ENCODE assay signal across 17 cellular contexts in the genomic region with DNA sequence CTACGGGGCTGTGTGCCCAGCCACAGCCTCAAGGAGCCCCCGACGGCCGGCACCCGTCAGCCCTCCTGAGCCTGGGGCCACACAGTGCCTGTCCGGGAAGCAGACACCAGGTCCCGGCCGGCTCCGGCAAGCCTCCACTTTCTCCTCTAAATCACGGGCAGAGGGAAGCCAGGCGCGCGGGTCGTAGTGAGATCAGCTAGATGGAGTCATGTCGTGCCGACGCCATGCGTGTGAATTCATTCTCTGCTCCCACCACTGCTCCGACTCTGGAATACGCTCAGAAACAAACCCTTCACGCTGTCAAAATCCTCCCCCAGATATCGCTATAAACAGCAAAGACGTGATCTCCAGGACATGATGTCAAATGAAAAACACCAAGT.
DNase-seq lines count a peak whose midpoint lies in the region; ATAC-seq, FAIRE-seq and TF ChIP-seq lines count a peak whose summit lies in the region.
"Had no signal": no experiment of that assay in that cellular context is flagged by ENCODE, and none has a peak within 500 bp of the region (broad histone marks: within the 10 kb centered on the region; RNA-seq: fewer than 3 reads in every experiment).

No MANE protein-coding gene starts in this region.

- no peaks in the 10 kb centered on the region for H3K27me3 Mint-ChIP-seq in activated T-cell treated with anti-CD3 and anti-CD28 coated beads, Interleukin-2, amount 50 U/mL, for 24 hours
- H3K27me3 Mint-ChIP-seq in Caco-2 (ENCODE audit: insufficient read depth, unreplicated experiment) (no peaks in the 10 kb centered on the region), chondrocyte (ENCODE audit: low read depth) (no peaks in the 10 kb centered on the region)
- H3K27me3 Mint-ChIP-seq: CD4-positive, alpha-beta T cell had no signal

- H3K4me1 ChIP-seq in Caco-2 (no peaks in the 10 kb centered on the region), kidney (ENCODE audit: control insufficient read depth in 1 of 2, insufficient read depth in 1 of 2, low read depth in 1 of 2, low read length in 2 of 2) (no peaks in the 10 kb centered on the region)

- H3K9ac ChIP-seq in kidney (ENCODE audit: low read length in 2 of 2) = no peak overlapping the region
- H3K9ac ChIP-seq: BLaER1 treated with 17β-estradiol and CSF1 and Interleukin-3, amounts not matched to agents 10 nM and 100 nM had no signal

- POLR2A ChIA-PET in Caco-2 (lab: Charles Lee) = no interaction called here

- no peak for ATAC-seq in GM21423 (IDR thresholded peaks at IDR 0.05; ENCODE audit: unreplicated experiment)
- ATAC-seq: GM23338 had no signal

- H3K36me3 ChIP-seq in Caco-2 (ENCODE audit: control insufficient read depth, insufficient read depth, low read length) (no peaks in the 10 kb centered on the region; the same call in 1 of the 2 replicates), kidney (ENCODE audit: control insufficient read depth in 1 of 2, insufficient read depth in 2 of 2, low read length in 2 of 2) (no peaks in the 10 kb centered on the region)
- H3K36me3 ChIP-seq: BLaER1 treated with 17β-estradiol and CSF1 and Interleukin-3, amounts not matched to agents 10 nM and 100 nM had no signal

- no peaks in the 10 kb centered on the region for H3K27me3 ChIP-seq in Caco-2 (replicated peaks; ENCODE audit: control insufficient read depth, insufficient read depth, low read length)

- H3K27ac ChIP-seq in kidney (ENCODE audit: low read depth in 2 of 2, low read length in 2 of 2) = no peak overlapping the region
- H3K27ac ChIP-seq: BLaER1 treated with 17β-estradiol and CSF1 and Interleukin-3, amounts not matched to agents 10 nM and 100 nM had no signal

- CTCF ChIA-PET in Caco-2 (lab: Charles Lee) = no interaction called here

- intact Hi-C loops in Caco-2 (cut with micrococcal nuclease; ENCODE audit: unreplicated experiment) (loop anchor here (10.0 kb wide), 1 partner anchor 308 kb away; no protein-coding TSS in a partner anchor), kidney (cut with DNase I) (loop anchor here (10.0 kb wide), 1 partner anchor 308 kb away; no protein-coding TSS in a partner anchor), posterior vena cava (cut with DNase I) (loop anchor here in 1 of 2 donors (10.0 kb wide), 1 partner anchor 298 kb away; no protein-coding TSS in a partner anchor)

- peaks cover 11% of the 10 kb centered on the region for H3K36me3 Mint-ChIP-seq in activated T-cell treated with anti-CD3 and anti-CD28 coated beads, Interleukin-2, amount 50 U/mL, for 24 hours (ENCODE audit: low read depth)
- peaks cover 6% of the 10 kb centered on the region for H3K36me3 Mint-ChIP-seq in Caco-2 (ENCODE audit: insufficient read depth, unreplicated experiment)
- no peaks in the 10 kb centered on the region for H3K36me3 Mint-ChIP-seq in chondrocyte (ENCODE audit: low read depth)

- no TSS peak for BruUV-seq in Caco-2 (replicated peaks; lab: Mats Ljungman, UMichigan)

- H3K4me3 Mint-ChIP-seq in activated T-cell treated with anti-CD3 and anti-CD28 coated beads, Interleukin-2, amount 50 U/mL, for 24 hours = no peak overlapping the region
- H3K4me3 Mint-ChIP-seq in Caco-2 (ENCODE audit: unreplicated experiment) (no peak overlapping the region), chondrocyte (ENCODE audit: unreplicated experiment) (no peak overlapping the region)
- H3K4me3 Mint-ChIP-seq: CD4-positive, alpha-beta T cell; GM23338; H9 had no signal

- no peaks in the 10 kb centered on the region for H3K9me3 Mint-ChIP-seq in activated T-cell treated with anti-CD3 and anti-CD28 coated beads, Interleukin-2, amount 50 U/mL, for 24 hours
- H3K9me3 Mint-ChIP-seq in Caco-2 (ENCODE audit: unreplicated experiment) = no peaks in the 10 kb centered on the region
- no peaks in the 10 kb centered on the region for H3K9me3 Mint-ChIP-seq in chondrocyte (ENCODE audit: low read depth)
- H3K9me3 Mint-ChIP-seq: CD4-positive, alpha-beta T cell; H9 had no signal

- DNase-seq in activated T-cell treated with anti-CD3 and anti-CD28 coated beads, Interleukin-2, amount 50 U/mL, for 1 hour = peak; percentile 9
- no peak for DNase-seq in activated T-cell treated with anti-CD3 and anti-CD28 coated beads, Interleukin-2, amount 50 U/mL, for 24 hours
- no peak for DNase-seq in Caco-2
- peak; percentile 52 for DNase-seq in kidney
- DNase-seq in posterior vena cava (ENCODE audit: low spot score) = peak; percentile 78
- DNase-seq in DMS153 treated with DMSO at 0.1 percent for 48 hours (lab: John Stamatoyannopoulos, UW; ENCODE audit: unreplicated experiment) = no peak
- DNase-seq in chondrocyte (ENCODE audit: low spot score) = no peak
- DNase-seq: ACHN; CD4-positive, alpha-beta T cell; DMS79 treated with DMSO at 0.1 percent for 48 hours; EL; H9 had no signal

- TF ChIP-seq CTCF in Caco-2 (IDR thresholded peaks at IDR 0.05; ENCODE audit: insufficient read depth in 1 of 2, low read depth in 1 of 2, low read length in 1 of 2, severe bottlenecking in 1 of 2, unreplicated experiment in 1 of 2) = no peak
- no peak for TF ChIP-seq CTCF in kidney (IDR thresholded peaks at IDR 0.05; ENCODE audit: borderline replicate concordance, extremely low read depth, insufficient read depth)
- TF ChIP-seq CTCF in chondrocyte (IDR thresholded peaks at IDR 0.05) = no peak

- FAIRE-seq in kidney (lab: Jason Lieb, UNC) = no peak
- FAIRE-seq: G401.6, GM12891 had no signal

- no peak overlapping the region for H3K4me3 ChIP-seq in Caco-2 (ENCODE audit: low read depth, low read length)
- H3K4me3 ChIP-seq in kidney (ENCODE audit: low read length in 2 of 2) = no peak overlapping the region
- H3K4me3 ChIP-seq: BLaER1 treated with 17β-estradiol and CSF1 and Interleukin-3, amounts not matched to agents 10 nM and 100 nM; GM23338 had no signal

- H3K27ac Mint-ChIP-seq in activated T-cell treated with anti-CD3 and anti-CD28 coated beads, Interleukin-2, amount 50 U/mL, for 24 hours = no peak overlapping the region
- H3K27ac Mint-ChIP-seq in Caco-2 (ENCODE audit: unreplicated experiment) (peak overlapping the region; percentile 29), chondrocyte (ENCODE audit: unreplicated experiment) (no peak overlapping the region)
- H3K27ac Mint-ChIP-seq: CD4-positive, alpha-beta T cell; GM23338 had no signal

- peaks cover 4% of the 10 kb centered on the region for H3K4me1 Mint-ChIP-seq in activated T-cell treated with anti-CD3 and anti-CD28 coated beads, Interleukin-2, amount 50 U/mL, for 24 hours (ENCODE audit: low read depth)
- H3K4me1 Mint-ChIP-seq in Caco-2 (ENCODE audit: low read depth, unreplicated experiment) (no peaks in the 10 kb centered on the region), chondrocyte (ENCODE audit: low read depth) (peaks cover 2% of the 10 kb centered on the region)
- H3K4me1 Mint-ChIP-seq: GM23338, H9 had no signal

- H3K9me3 ChIP-seq in Caco-2 (no peaks in the 10 kb centered on the region), kidney (ENCODE audit: control insufficient read depth in 1 of 2, low read length in 2 of 2) (no peaks in the 10 kb centered on the region)
- H3K9me3 ChIP-seq: BLaER1 treated with 17β-estradiol and CSF1 and Interleukin-3, amounts not matched to agents 10 nM and 100 nM had no signal

Comparison
In these comparisons a context has a peak if more than half of its experiments do, and no peak if none do; other contexts are left out.
1. DNase-seq: peak in activated T-cell treated with anti-CD3 and anti-CD28 coated beads, Interleukin-2, amount 50 U/mL, for 1 hour (single experiment), kidney (single experiment) and posterior vena cava (single experiment); none in activated T-cell treated with anti-CD3 and anti-CD28 coated beads, Interleukin-2, amount 50 U/mL, for 24 hours (single experiment), Caco-2 (0 of 2), DMS153 treated with DMSO at 0.1 percent for 48 hours (single experiment) and chondrocyte (single experiment).